Comparison of ENCODE assay signal across 13 cellular contexts in genomic region chr1:178371236-178371635, GRCh38.
DNase-seq lines count a peak whose midpoint lies in the region; ATAC-seq, FAIRE-seq and TF ChIP-seq lines count a peak whose summit lies in the region.
"Had no signal": no experiment of that assay in that cellular context is flagged by ENCODE, and none has a peak within 500 bp of the region (broad histone marks: within the 10 kb centered on the region; RNA-seq: fewer than 3 reads in every experiment).

No MANE protein-coding gene starts in this region.

- intact Hi-C loops in Right ventricle myocardium inferior (cut with DNase I) = no loop called here
- intact Hi-C loops in CD4-positive, alpha-beta memory T cell (cut with micrococcal nuclease) = no loop called here

- no peak overlapping the region for H3K27ac Mint-ChIP-seq in activated T-cell treated with anti-CD3 and anti-CD28 coated beads, Interleukin-2, amount 50 U/mL, for 72 hours
- no peak overlapping the region for H3K27ac Mint-ChIP-seq in CD4-positive, alpha-beta memory T cell
- H3K27ac Mint-ChIP-seq: activated CD4-positive, alpha-beta T cell treated with anti-CD3 and anti-CD28 coated beads for 36 hours had no signal

- H3K18ac ChIP-seq in H1 (ENCODE audit: extremely low read depth, low read length) = 0 out of 2 replicates have a peak overlapping the region, but pooled peaks have one; percentile 24

- H3K4me1 ChIP-seq in cardiac muscle cell (ENCODE audit: low read depth) (peaks cover 46% of the 10 kb centered on the region), H1 (replicated peaks in 1 of 4; ENCODE audit: control insufficient read depth in 3 of 4, insufficient read depth in 4 of 4, low read length in 3 of 4) (peaks cover 0 to 7% (median 6%) of the 10 kb centered on the region in 4 experiments; a peak in 3 of 7 replicates)
- H3K4me1 ChIP-seq in CD4-positive, alpha-beta memory T cell (ENCODE audit: insufficient read depth, low read length) = no peaks in the 10 kb centered on the region
- H3K4me1 ChIP-seq: BE2C had no signal

- no peak for FAIRE-seq in H1 (lab: Jason Lieb, UNC)
- FAIRE-seq: GM12878 had no signal

- WGBS in H1 (ENCODE audit: extremely low coverage in 1 of 2, insufficient coverage in 1 of 2, insufficient read length in 1 of 2, insufficient replicate concordance in 2 of 2, low coverage in 1 of 2, low lambda C conversion rate in 2 of 2, missing lambda C conversion rate in 1 of 2), 2 experiments = 46% methylated on average over 6 of the region's 6 CpGs; no CpG with 5 or more reads in 1 of the 2 experiments

- no peak overlapping the region for H4K91ac ChIP-seq in H1 (replicated peaks; ENCODE audit: insufficient read length, low read length)

- H3K23ac ChIP-seq in H1 (ENCODE audit: insufficient read length) = no peak overlapping the region

- no peak overlapping the region for H2BK12ac ChIP-seq in H1 (ENCODE audit: low read depth, low read length)

- no peak overlapping the region for H4K5ac ChIP-seq in H1 (ENCODE audit: insufficient read length, low read depth, low read length)

- CTCF ChIA-PET in H1 (lab: Charles Lee; ENCODE audit: partially characterized antibody) = interaction anchor here (0.6 to 3.2 kb wide), 12 partner anchors 8 to 339 kb away, joined by 3 to 15 read pairs (median 4); no protein-coding TSS in a partner anchor
- CTCF ChIA-PET in CD4-positive, alpha-beta memory T cell (lab: Charles Lee; ENCODE audit: partially characterized antibody) = no interaction called here

- POLR2A ChIA-PET in H1 (lab: Charles Lee; ENCODE audit: partially characterized antibody) = interaction anchor here (0.7 to 0.8 kb wide), 2 partner anchors 47 to 72 kb away, joined by 4 to 5 read pairs; no protein-coding TSS in a partner anchor
- POLR2A ChIA-PET in CD4-positive, alpha-beta memory T cell (lab: Charles Lee; ENCODE audit: partially characterized antibody) = no interaction called here

- H3K9me3 ChIP-seq in cardiac muscle cell (ENCODE audit: low read depth) (no peaks in the 10 kb centered on the region), H1 (ENCODE audit: insufficient read depth in 2 of 2, low read depth in 1 of 2, low read length in 1 of 2) (no peaks in the 10 kb centered on the region)
- no peaks in the 10 kb centered on the region for H3K9me3 ChIP-seq in CD4-positive, alpha-beta memory T cell (ENCODE audit: control insufficient read depth in 1 of 2, low read length in 2 of 2)
- H3K9me3 ChIP-seq: BE2C had no signal

- no peak overlapping the region for H2BK120ac ChIP-seq in H1 (replicated peaks; ENCODE audit: low read depth, low read length)

- H3K36me3 Mint-ChIP-seq in activated T-cell treated with anti-CD3 and anti-CD28 coated beads, Interleukin-2, amount 50 U/mL, for 72 hours (ENCODE audit: insufficient read depth in 2 of 2) = no peaks in the 10 kb centered on the region
- no peaks in the 10 kb centered on the region for H3K36me3 Mint-ChIP-seq in CD4-positive, alpha-beta memory T cell

- H4K8ac ChIP-seq in H1 (ENCODE audit: extremely low read depth, insufficient read depth, low read length) = no peak overlapping the region

- ATAC-seq in Right ventricle myocardium inferior = no peak
- no peak for ATAC-seq in activated T-cell treated with anti-CD3 and anti-CD28 coated beads, Interleukin-2, amount 50 U/mL, for 72 hours (replicated peaks in 1 of 2)
- ATAC-seq in GM18517 (IDR thresholded peaks at IDR 0.05; ENCODE audit: unreplicated experiment) = no peak
- ATAC-seq: activated CD4-positive, alpha-beta T cell treated with anti-CD3 and anti-CD28 coated beads for 36 hours; GM12878 had no signal

- no peak overlapping the region for H3K4ac ChIP-seq in H1 (replicated peaks; ENCODE audit: insufficient read length, low read depth, low read length)

- no peaks in the 10 kb centered on the region for H3K79me1 ChIP-seq in H1 (ENCODE audit: low read depth, low read length)

- H3K27ac ChIP-seq in cardiac muscle cell = peak overlapping the region; percentile 44
- H3K27ac ChIP-seq in H1 (ENCODE audit: low read depth, low read length) = no peak overlapping the region
- no peak overlapping the region for H3K27ac ChIP-seq in CD4-positive, alpha-beta memory T cell (ENCODE audit: low read depth, low read length)

- H3K4me3 ChIP-seq in cardiac muscle cell (peak overlapping the region; percentile 21), H1 (ENCODE audit: extremely low read depth in 1 of 4, insufficient read depth in 2 of 4, low read depth in 3 of 4, low read length in 4 of 4) (peak overlapping the region in 3 of 4 experiments; percentile 2 to 38 (median 10); a peak in 4 of 8 replicates)
- no peak overlapping the region for H3K4me3 ChIP-seq in CD4-positive, alpha-beta memory T cell (ENCODE audit: low read length in 2 of 2)
- H3K4me3 ChIP-seq: GM12878 had no signal

- no peaks in the 10 kb centered on the region for H4K20me1 ChIP-seq in H1 (replicated peaks in 1 of 2; ENCODE audit: control insufficient read depth in 1 of 2, insufficient read depth in 2 of 2, low read length in 2 of 2)

- H2BK5ac ChIP-seq in H1 (ENCODE audit: low read depth, low read length) = no peak overlapping the region

- H2AK5ac ChIP-seq in H1 (ENCODE audit: low read depth, low read length) = no peak overlapping the region

- H3K4me3 Mint-ChIP-seq in activated T-cell treated with anti-CD3 and anti-CD28 coated beads, Interleukin-2, amount 50 U/mL, for 72 hours = no peak overlapping the region
- H3K4me3 Mint-ChIP-seq in CD4-positive, alpha-beta memory T cell = no peak overlapping the region
- H3K4me3 Mint-ChIP-seq: activated CD4-positive, alpha-beta T cell treated with anti-CD3 and anti-CD28 coated beads for 36 hours had no signal

- H3K14ac ChIP-seq in H1 (ENCODE audit: insufficient read length) = no peak overlapping the region

- no peaks in the 10 kb centered on the region for H3K36me3 ChIP-seq in cardiac muscle cell
- no peaks in the 10 kb centered on the region for H3K36me3 ChIP-seq in H1 (ENCODE audit: control insufficient read depth in 2 of 4, insufficient read depth in 4 of 4, low read length in 3 of 4)
- H3K36me3 ChIP-seq in CD4-positive, alpha-beta memory T cell (ENCODE audit: insufficient read depth, low read length) = no peaks in the 10 kb centered on the region
- H3K36me3 ChIP-seq: BE2C had no signal

- no peaks in the 10 kb centered on the region for H3K23me2 ChIP-seq in H1 (ENCODE audit: low read depth, low read length)

- H3K9me3 Mint-ChIP-seq in activated T-cell treated with anti-CD3 and anti-CD28 coated beads, Interleukin-2, amount 50 U/mL, for 72 hours = no peaks in the 10 kb centered on the region
- H3K9me3 Mint-ChIP-seq in CD4-positive, alpha-beta memory T cell = peaks cover 0 to 4% (median 0%) of the 10 kb centered on the region in 8 donors

- H3K56ac ChIP-seq in H1 (replicated peaks; ENCODE audit: insufficient read length, low read depth, low read length) = no peak overlapping the region

- no peaks in the 10 kb centered on the region for H3K27me3 Mint-ChIP-seq in activated T-cell treated with anti-CD3 and anti-CD28 coated beads, Interleukin-2, amount 50 U/mL, for 72 hours (ENCODE audit: low read depth)
- H3K27me3 Mint-ChIP-seq in CD4-positive, alpha-beta memory T cell = peaks cover 2 to 3% of the 10 kb centered on the region in 2 donors

- peaks cover 0 to 4% of the 10 kb centered on the region in 2 experiments; a peak in 1 of 4 replicates for H3K79me2 ChIP-seq in H1 (ENCODE audit: control insufficient read depth in 1 of 2, insufficient read depth in 2 of 2, low read length in 2 of 2)

- H3K27me3 ChIP-seq in cardiac muscle cell = no peaks in the 10 kb centered on the region
- no peaks in the 10 kb centered on the region for H3K27me3 ChIP-seq in H1 (replicated peaks in 1 of 4; ENCODE audit: control insufficient read depth in 3 of 4, extremely low read depth in 1 of 4, insufficient read depth in 3 of 4, low read length in 3 of 4)
- no peaks in the 10 kb centered on the region for H3K27me3 ChIP-seq in CD4-positive, alpha-beta memory T cell (ENCODE audit: insufficient read depth, low read length)
- H3K27me3 ChIP-seq: BE2C had no signal

- no peaks in the 10 kb centered on the region for H3K4me1 Mint-ChIP-seq in activated T-cell treated with anti-CD3 and anti-CD28 coated beads, Interleukin-2, amount 50 U/mL, for 72 hours (ENCODE audit: low read depth)
- H3K4me1 Mint-ChIP-seq in CD4-positive, alpha-beta memory T cell = peaks cover 0 to 3% (median 0%) of the 10 kb centered on the region in 4 donors
- H3K4me1 Mint-ChIP-seq: activated CD4-positive, alpha-beta T cell treated with anti-CD3 and anti-CD28 coated beads for 36 hours had no signal

- TF ChIP-seq CTCF in cardiac muscle cell (IDR thresholded peaks at IDR 0.05; ENCODE audit: low read depth, low read length) = no peak
- no peak for TF ChIP-seq CTCF in H1 (IDR thresholded peaks at IDR 0.05; ENCODE audit: control extremely low read depth in 1 of 3, insufficient read depth in 1 of 3, low read depth in 1 of 3, low read length in 3 of 3)

- no peak overlapping the region for H2BK15ac ChIP-seq in H1 (ENCODE audit: low read length)

- H2AFZ ChIP-seq in H1 (ENCODE audit: low read length) = no peak overlapping the region

- H3K9ac ChIP-seq in H1 (replicated peaks in 1 of 4; ENCODE audit: extremely low read depth in 1 of 4, low read depth in 3 of 4, low read length in 3 of 4) = no peak overlapping the region; a peak in 1 of 7 replicates

- TF ChIP-seq POLR2A in H1 (IDR thresholded peaks at IDR 0.05; ENCODE audit: control extremely low read depth in 1 of 2, low read depth in 2 of 2, low read length in 2 of 2) = no peak

- DNase-seq in cardiac muscle cell (ENCODE audit: low read depth in 1 of 2, low spot score in 1 of 2) (peak; percentile 11 to 44), Right ventricle myocardium inferior (ENCODE audit: missing footprints) (no peak), H1 (ENCODE audit: low read depth in 1 of 2, low spot score in 2 of 2) (no peak), medulla oblongata (ENCODE audit: extremely low spot score) (peak; percentile 38)
- DNase-seq in activated T-cell treated with anti-CD3 and anti-CD28 coated beads, Interleukin-2, amount 50 U/mL, for 48 hours = no peak
- no peak for DNase-seq in activated T-cell treated with anti-CD3 and anti-CD28 coated beads, Interleukin-2, amount 50 U/mL, for 72 hours
- DNase-seq in CD4-positive, alpha-beta memory T cell = no peak
- DNase-seq: activated CD4-positive, alpha-beta T cell treated with anti-CD3 and anti-CD28 coated beads for 36 hours; BE2C; H7; left cardiac atrium had no signal

- H2BK20ac ChIP-seq in H1 (ENCODE audit: low read length) = no peak overlapping the region

- TF ChIP-seq RAD21 in H1 (IDR thresholded peaks at IDR 0.05 in 1 of 2, conservative IDR thresholded peaks at IDR 0.05 in 1 of 2; ENCODE audit: low read depth in 2 of 2, low read length in 2 of 2) = no peak

- peak overlapping the region; percentile 52 to 65 for H3K4me2 ChIP-seq in H1 (ENCODE audit: insufficient read depth in 1 of 2, low read depth in 2 of 2, low read length in 2 of 2)

- no peak for TF ChIP-seq EP300 in H1 (IDR thresholded peaks at IDR 0.05; ENCODE audit: borderline replicate concordance in 1 of 2, low read depth in 2 of 2, low read length in 2 of 2)

TF ChIP-seq in H1, 55 proteins besides CTCF, POLR2A, EP300 and RAD21:
- no peak for TF ChIP-seq GTF2F1 (IDR thresholded peaks at IDR 0.05; ENCODE audit: borderline replicate concordance, low read depth, low read length)

Comparison
In these comparisons a context has a peak if more than half of its experiments do, and no peak if none do; other contexts are left out.
1. DNase-seq: peak in cardiac muscle cell (2 of 2) and medulla oblongata (single experiment); none in Right ventricle myocardium inferior (single experiment), H1 (0 of 2), activated T-cell treated with anti-CD3 and anti-CD28 coated beads, Interleukin-2, amount 50 U/mL, for 48 hours (0 of 2), activated T-cell treated with anti-CD3 and anti-CD28 coated beads, Interleukin-2, amount 50 U/mL, for 72 hours (0 of 2) and CD4-positive, alpha-beta memory T cell (0 of 5).
2. H3K4me3 ChIP-seq: peak in cardiac muscle cell (single experiment) and H1 (3 of 4); none in CD4-positive, alpha-beta memory T cell (0 of 2).